ENCODE assay signal across 21 cellular contexts in genomic region chr13:112904436-112904960, GRCh38.
"Had no signal": no experiment of that assay in that cellular context is flagged by ENCODE, and none has a peak within 500 bp of the region (broad histone marks: within the 10 kb centered on the region; RNA-seq: fewer than 3 reads in every experiment).

No MANE protein-coding gene starts in this region.

- H3K4me3 Mint-ChIP-seq: nephron progenitor cell; stimulated activated naive CD8-positive, alpha-beta T cell treated with anti-CD3 and anti-CD28 coated beads, Interleukin-15, Interleukin-2, amounts not matched to agents 100 ng/mL and 50 ng/mL, for 24 hours had no signal

- H3K36me3 ChIP-seq: ascending aorta, esophagus squamous epithelium, transverse colon, vagina had no signal

- H3K4me3 ChIP-seq: ascending aorta, esophagus squamous epithelium, lung, psoas muscle, transverse colon, vagina had no signal

- H3K27ac Mint-ChIP-seq: nephron progenitor cell; stimulated activated naive CD8-positive, alpha-beta T cell treated with anti-CD3 and anti-CD28 coated beads, Interleukin-15, Interleukin-2, amounts not matched to agents 100 ng/mL and 50 ng/mL, for 24 hours had no signal

- H3K9me3 ChIP-seq: ascending aorta, psoas muscle, transverse colon, vagina had no signal

- DNase-seq: activated CD8-positive, alpha-beta memory T cell treated with anti-CD3 and anti-CD28 coated beads for 24 hours; activated CD8-positive, alpha-beta memory T cell treated with anti-CD3 and anti-CD28 coated beads, Interleukin-2, amount 50 U/mL, for 48 hours; activated effector memory CD4-positive, alpha-beta T cell treated with anti-CD3 and anti-CD28 coated beads, Interleukin-2, amount 50 U/mL, for 16 hours; activated naive CD4-positive, alpha-beta T cell treated with anti-CD3 and anti-CD28 coated beads, Interleukin-2, amount 50 U/mL, for 16 hours; activated T-cell treated with anti-CD3 and anti-CD28 coated beads, Interleukin-2, amount 50 U/mL, for 48 hours; effector CD8-positive, alpha-beta T cell; esophagus squamous epithelium; nephron progenitor cell; psoas muscle; small intestine; stimulated activated CD4-positive, alpha-beta T cell treated with anti-CD3 and anti-CD28 coated beads, Interleukin-15, amount 100 ng/mL, for 24 hours; stimulated activated CD4-positive, alpha-beta T cell treated with anti-CD3 and anti-CD28 coated beads, Interleukin-2, amount 100 ng/mL, for 48 hours; T-helper 1 cell; T-helper 9 cell; transverse colon had no signal

- ATAC-seq: left colon, psoas muscle, right cardiac atrium had no signal

- H3K27ac ChIP-seq: ascending aorta, psoas muscle, transverse colon, vagina had no signal

- H3K27me3 ChIP-seq: transverse colon, vagina had no signal

- H3K4me1 ChIP-seq: ascending aorta, psoas muscle, transverse colon, vagina had no signal
